1 cellular context compared by ENCODE assay signal in the genomic region with DNA sequence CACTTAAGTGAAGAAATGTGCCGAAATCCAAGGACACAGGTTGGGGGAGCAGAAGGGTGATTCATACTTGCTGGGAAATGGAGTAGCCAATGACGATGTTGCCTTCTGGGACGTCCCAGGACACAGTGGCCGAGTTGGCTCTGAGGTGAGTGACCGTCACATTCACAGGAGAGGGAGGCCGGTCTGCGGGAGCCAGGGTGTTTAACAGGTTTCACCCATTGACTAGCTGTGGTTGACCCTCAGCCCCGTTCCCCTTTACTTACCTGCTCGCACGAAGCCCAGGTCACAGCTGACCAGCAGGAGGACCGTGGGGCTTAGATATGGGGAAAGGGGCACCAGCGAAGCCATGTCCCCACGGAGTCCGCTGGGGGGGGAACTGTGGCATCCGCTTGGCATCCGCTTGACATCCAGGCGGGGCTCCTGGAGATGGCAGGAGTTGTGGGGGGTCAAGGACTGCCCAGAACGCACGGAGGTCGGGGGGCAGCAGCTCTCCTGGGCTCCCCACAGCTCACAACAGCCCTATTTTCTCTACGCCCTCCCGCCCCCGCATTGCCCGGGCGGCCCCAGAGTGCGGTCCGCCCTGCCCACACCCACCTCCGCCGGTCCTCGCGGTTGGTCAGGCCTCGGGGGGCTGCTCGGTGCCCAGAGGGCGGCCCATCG.
TF ChIP-seq lines count a peak whose summit lies in the region.

No MANE protein-coding gene starts in this region.

TF ChIP-seq in SK-N-SH, 30 proteins besides CTCF, POLR2A, EP300 and RAD21 (continued from another document):
- no peak for TF ChIP-seq TEAD4 (IDR thresholded peaks at IDR 0.05; ENCODE audit: borderline replicate concordance, insufficient read depth)
- TF ChIP-seq, protein P1, sequence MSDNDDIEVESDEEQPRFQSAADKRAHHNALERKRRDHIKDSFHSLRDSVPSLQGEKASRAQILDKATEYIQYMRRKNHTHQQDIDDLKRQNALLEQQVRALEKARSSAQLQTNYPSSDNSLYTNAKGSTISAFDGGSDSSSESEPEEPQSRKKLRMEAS (IDR thresholded peaks at IDR 0.05; ENCODE audit: low read depth): no peak
- TF ChIP-seq RFX5 (IDR thresholded peaks at IDR 0.05; ENCODE audit: low read length): no peak
- no peak for TF ChIP-seq GABPA (IDR thresholded peaks at IDR 0.05; ENCODE audit: low read depth)
- no peak for TF ChIP-seq SMC3 (IDR thresholded peaks at IDR 0.05; ENCODE audit: low read depth, low read length)
- no peak for TF ChIP-seq TCF12 (IDR thresholded peaks at IDR 0.05)
- TF ChIP-seq JUND (IDR thresholded peaks at IDR 0.05): no peak
- TF ChIP-seq NRF1 (IDR thresholded peaks at IDR 0.05; ENCODE audit: low read depth, low read length): no peak
- TF ChIP-seq, protein P2, sequence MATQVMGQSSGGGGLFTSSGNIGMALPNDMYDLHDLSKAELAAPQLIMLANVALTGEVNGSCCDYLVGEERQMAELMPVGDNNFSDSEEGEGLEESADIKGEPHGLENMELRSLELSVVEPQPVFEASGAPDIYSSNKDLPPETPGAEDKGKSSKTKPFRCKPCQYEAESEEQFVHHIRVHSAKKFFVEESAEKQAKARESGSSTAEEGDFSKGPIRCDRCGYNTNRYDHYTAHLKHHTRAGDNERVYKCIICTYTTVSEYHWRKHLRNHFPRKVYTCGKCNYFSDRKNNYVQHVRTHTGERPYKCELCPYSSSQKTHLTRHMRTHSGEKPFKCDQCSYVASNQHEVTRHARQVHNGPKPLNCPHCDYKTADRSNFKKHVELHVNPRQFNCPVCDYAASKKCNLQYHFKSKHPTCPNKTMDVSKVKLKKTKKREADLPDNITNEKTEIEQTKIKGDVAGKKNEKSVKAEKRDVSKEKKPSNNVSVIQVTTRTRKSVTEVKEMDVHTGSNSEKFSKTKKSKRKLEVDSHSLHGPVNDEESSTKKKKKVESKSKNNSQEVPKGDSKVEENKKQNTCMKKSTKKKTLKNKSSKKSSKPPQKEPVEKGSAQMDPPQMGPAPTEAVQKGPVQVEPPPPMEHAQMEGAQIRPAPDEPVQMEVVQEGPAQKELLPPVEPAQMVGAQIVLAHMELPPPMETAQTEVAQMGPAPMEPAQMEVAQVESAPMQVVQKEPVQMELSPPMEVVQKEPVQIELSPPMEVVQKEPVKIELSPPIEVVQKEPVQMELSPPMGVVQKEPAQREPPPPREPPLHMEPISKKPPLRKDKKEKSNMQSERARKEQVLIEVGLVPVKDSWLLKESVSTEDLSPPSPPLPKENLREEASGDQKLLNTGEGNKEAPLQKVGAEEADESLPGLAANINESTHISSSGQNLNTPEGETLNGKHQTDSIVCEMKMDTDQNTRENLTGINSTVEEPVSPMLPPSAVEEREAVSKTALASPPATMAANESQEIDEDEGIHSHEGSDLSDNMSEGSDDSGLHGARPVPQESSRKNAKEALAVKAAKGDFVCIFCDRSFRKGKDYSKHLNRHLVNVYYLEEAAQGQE (IDR thresholded peaks at IDR 0.05; ENCODE audit: low read depth, low read length): no peak
- TF ChIP-seq, protein P3, sequence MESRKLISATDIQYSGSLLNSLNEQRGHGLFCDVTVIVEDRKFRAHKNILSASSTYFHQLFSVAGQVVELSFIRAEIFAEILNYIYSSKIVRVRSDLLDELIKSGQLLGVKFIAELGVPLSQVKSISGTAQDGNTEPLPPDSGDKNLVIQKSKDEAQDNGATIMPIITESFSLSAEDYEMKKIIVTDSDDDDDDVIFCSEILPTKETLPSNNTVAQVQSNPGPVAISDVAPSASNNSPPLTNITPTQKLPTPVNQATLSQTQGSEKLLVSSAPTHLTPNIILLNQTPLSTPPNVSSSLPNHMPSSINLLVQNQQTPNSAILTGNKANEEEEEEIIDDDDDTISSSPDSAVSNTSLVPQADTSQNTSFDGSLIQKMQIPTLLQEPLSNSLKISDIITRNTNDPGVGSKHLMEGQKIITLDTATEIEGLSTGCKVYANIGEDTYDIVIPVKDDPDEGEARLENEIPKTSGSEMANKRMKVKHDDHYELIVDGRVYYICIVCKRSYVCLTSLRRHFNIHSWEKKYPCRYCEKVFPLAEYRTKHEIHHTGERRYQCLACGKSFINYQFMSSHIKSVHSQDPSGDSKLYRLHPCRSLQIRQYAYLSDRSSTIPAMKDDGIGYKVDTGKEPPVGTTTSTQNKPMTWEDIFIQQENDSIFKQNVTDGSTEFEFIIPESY (IDR thresholded peaks at IDR 0.05; ENCODE audit: borderline replicate concordance, low read depth): no peak
- TF ChIP-seq NFIC (IDR thresholded peaks at IDR 0.05; ENCODE audit: borderline replicate concordance): no peak
- TF ChIP-seq ELF1 (IDR thresholded peaks at IDR 0.05): no peak
